In genomic region chr1:3799976-3800685, GRCh38 we compare ENCODE assay signal across 1 cellular context.
TF ChIP-seq lines count a peak whose summit lies in the region.

No MANE protein-coding gene starts in this region.

TF ChIP-seq in K562, 482 proteins besides CTCF, POLR2A, EP300 and RAD21:
- no peak for TF ChIP-seq MCM7 (IDR thresholded peaks at IDR 0.05)
- no peak for TF ChIP-seq TFAM (CRISPR knock-in tag; conservative IDR thresholded peaks at IDR 0.05)
- no peak for TF ChIP-seq ZNF766 (CRISPR knock-in tag; conservative IDR thresholded peaks at IDR 0.05)
- TF ChIP-seq RBM25 (IDR thresholded peaks at IDR 0.05; ENCODE audit: low read depth, low read length, severe bottlenecking), result no peak
- TF ChIP-seq HOXB6 (CRISPR knock-in tag; IDR thresholded peaks at IDR 0.05; ENCODE audit: borderline replicate concordance), result no peak
- no peak for TF ChIP-seq CBFA2T3 (IDR thresholded peaks at IDR 0.05)
- TF ChIP-seq ZBTB11 (CRISPR knock-in tag; IDR thresholded peaks at IDR 0.05), result no peak
- TF ChIP-seq CHCHD3 (CRISPR knock-in tag; IDR thresholded peaks at IDR 0.05), result no peak
- TF ChIP-seq FOXJ2 (tag; IDR thresholded peaks at IDR 0.05), result no peak
- TF ChIP-seq BRCA1 (IDR thresholded peaks at IDR 0.05), result no peak
- TF ChIP-seq BRCA1 (CRISPR knock-in tag; IDR thresholded peaks at IDR 0.05), result no peak
- no peak for TF ChIP-seq KAT2B (IDR thresholded peaks at IDR 0.05; ENCODE audit: low read depth, low read length)
- TF ChIP-seq POLR2B (IDR thresholded peaks at IDR 0.05; ENCODE audit: low read depth, partially characterized antibody), result no peak
- no peak for TF ChIP-seq ARID1B (IDR thresholded peaks at IDR 0.05)
- TF ChIP-seq ZNF785 (CRISPR knock-in tag; IDR thresholded peaks at IDR 0.05), result no peak
- no peak for TF ChIP-seq RBM39 (optimal IDR thresholded peaks at IDR 0.05; ENCODE audit: low read depth, low read length)
- no peak for TF ChIP-seq SIX5 (IDR thresholded peaks at IDR 0.05; ENCODE audit: borderline replicate concordance in 1 of 2, insufficient read depth in 1 of 2, low read depth in 1 of 2, low read length in 2 of 2)
- no peak for TF ChIP-seq TGIF2 (CRISPR knock-in tag; IDR thresholded peaks at IDR 0.05)
- TF ChIP-seq ETV5 (CRISPR knock-in tag; IDR thresholded peaks at IDR 0.05; ENCODE audit: low read depth), result no peak
- TF ChIP-seq NCOA2 (IDR thresholded peaks at IDR 0.05; ENCODE audit: partially characterized antibody in 2 of 2), result no peak
- no peak for TF ChIP-seq ZFPM2 (CRISPR knock-in tag; IDR thresholded peaks at IDR 0.05)
